Comparison of ENCODE assay signal across 1 cellular context in the genomic region with DNA sequence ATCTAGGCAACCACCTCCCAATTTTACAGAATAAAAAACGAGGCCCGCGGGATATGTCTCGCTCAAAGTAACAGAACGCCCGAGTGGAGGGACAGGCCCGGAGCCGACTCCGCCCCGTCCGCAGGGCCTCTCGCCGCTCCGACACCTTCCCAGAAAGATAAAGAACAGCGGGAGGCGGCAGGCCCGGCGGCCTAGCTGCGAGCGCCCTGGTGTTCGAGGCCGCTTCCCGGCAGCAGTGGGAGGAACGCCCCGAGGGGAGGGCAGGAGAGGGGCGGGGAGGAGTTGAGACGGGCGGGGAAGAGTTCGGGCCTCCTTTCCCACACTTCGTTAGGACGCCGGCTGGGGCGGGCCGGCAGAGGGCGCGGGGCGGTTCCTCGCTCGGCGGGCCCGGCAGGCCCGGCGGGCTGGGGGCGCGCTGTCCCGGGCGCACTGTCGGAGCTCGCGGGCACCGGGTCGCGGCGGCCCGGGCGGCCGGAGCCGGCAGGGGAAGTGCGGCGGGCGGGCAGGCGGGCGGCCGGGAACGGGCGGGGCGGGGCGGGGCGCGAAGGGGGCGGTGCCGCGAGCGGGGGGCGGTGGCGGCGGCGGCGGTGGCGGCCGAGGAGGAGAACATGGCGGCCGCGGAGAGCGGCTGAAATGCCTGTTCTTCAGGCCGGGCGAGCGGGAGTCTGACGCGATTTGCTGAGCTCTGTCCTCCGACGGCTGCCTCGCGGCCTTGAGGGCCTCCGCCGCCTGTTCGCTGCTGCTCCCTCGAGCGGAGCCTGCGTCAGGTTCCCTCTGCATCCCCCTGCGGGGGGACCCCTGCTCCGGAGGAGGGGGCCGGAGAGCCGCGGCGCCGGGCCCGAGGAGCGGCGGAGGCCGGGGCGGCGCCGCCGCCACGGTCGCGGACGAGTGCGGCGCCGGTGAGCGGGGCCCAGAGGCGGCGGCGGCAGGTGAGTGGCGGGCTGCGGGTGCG.
TF ChIP-seq lines count a peak whose summit lies in the region.

A gene (plus strand): TSS at position 581 of the 952 bp plus-strand sequence. CDS start 167,424 bp downstream, outside the sequence.

TF ChIP-seq in HepG2, 621 proteins besides CTCF, POLR2A, EP300 and RAD21 (continued from another document and continues in another):
- TF ChIP-seq, protein P1, sequence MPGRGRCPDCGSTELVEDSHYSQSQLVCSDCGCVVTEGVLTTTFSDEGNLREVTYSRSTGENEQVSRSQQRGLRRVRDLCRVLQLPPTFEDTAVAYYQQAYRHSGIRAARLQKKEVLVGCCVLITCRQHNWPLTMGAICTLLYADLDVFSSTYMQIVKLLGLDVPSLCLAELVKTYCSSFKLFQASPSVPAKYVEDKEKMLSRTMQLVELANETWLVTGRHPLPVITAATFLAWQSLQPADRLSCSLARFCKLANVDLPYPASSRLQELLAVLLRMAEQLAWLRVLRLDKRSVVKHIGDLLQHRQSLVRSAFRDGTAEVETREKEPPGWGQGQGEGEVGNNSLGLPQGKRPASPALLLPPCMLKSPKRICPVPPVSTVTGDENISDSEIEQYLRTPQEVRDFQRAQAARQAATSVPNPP (CRISPR knock-in tag; IDR thresholded peaks at IDR 0.05), result no peak
- no peak for TF ChIP-seq ZNF251 (CRISPR knock-in tag; IDR thresholded peaks at IDR 0.05)
- no peak for TF ChIP-seq ZBTB8A (CRISPR knock-in tag; IDR thresholded peaks at IDR 0.05; ENCODE audit: borderline replicate concordance, low read depth)
- TF ChIP-seq ZNF296 (CRISPR knock-in tag; conservative IDR thresholded peaks at IDR 0.05), result no peak
- TF ChIP-seq, protein P2, sequence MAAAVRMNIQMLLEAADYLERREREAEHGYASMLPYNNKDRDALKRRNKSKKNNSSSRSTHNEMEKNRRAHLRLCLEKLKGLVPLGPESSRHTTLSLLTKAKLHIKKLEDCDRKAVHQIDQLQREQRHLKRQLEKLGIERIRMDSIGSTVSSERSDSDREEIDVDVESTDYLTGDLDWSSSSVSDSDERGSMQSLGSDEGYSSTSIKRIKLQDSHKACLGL (CRISPR knock-in tag; IDR thresholded peaks at IDR 0.05), result no peak; the same call in 1 of the 2 replicates
- TF ChIP-seq, protein P3, sequence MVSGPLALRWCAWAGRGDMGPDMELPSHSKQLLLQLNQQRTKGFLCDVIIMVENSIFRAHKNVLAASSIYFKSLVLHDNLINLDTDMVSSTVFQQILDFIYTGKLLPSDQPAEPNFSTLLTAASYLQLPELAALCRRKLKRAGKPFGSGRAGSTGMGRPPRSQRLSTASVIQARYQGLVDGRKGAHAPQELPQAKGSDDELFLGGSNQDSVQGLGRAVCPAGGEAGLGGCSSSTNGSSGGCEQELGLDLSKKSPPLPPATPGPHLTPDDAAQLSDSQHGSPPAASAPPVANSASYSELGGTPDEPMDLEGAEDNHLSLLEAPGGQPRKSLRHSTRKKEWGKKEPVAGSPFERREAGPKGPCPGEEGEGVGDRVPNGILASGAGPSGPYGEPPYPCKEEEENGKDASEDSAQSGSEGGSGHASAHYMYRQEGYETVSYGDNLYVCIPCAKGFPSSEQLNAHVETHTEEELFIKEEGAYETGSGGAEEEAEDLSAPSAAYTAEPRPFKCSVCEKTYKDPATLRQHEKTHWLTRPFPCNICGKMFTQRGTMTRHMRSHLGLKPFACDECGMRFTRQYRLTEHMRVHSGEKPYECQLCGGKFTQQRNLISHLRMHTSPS (CRISPR knock-in tag; IDR thresholded peaks at IDR 0.05; ENCODE audit: low read depth), result no peak
- no peak for TF ChIP-seq SNRNP70 (IDR thresholded peaks at IDR 0.05; ENCODE audit: low read depth, low read length)
- peak; percentile 77; the same call in 1 of the 2 replicates for TF ChIP-seq CCDC6 (CRISPR knock-in tag; IDR thresholded peaks at IDR 0.05)
- TF ChIP-seq, protein P4, sequence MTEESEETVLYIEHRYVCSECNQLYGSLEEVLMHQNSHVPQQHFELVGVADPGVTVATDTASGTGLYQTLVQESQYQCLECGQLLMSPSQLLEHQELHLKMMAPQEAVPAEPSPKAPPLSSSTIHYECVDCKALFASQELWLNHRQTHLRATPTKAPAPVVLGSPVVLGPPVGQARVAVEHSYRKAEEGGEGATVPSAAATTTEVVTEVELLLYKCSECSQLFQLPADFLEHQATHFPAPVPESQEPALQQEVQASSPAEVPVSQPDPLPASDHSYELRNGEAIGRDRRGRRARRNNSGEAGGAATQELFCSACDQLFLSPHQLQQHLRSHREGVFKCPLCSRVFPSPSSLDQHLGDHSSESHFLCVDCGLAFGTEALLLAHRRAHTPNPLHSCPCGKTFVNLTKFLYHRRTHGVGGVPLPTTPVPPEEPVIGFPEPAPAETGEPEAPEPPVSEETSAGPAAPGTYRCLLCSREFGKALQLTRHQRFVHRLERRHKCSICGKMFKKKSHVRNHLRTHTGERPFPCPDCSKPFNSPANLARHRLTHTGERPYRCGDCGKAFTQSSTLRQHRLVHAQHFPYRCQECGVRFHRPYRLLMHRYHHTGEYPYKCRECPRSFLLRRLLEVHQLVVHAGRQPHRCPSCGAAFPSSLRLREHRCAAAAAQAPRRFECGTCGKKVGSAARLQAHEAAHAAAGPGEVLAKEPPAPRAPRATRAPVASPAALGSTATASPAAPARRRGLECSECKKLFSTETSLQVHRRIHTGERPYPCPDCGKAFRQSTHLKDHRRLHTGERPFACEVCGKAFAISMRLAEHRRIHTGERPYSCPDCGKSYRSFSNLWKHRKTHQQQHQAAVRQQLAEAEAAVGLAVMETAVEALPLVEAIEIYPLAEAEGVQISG (CRISPR knock-in tag; IDR thresholded peaks at IDR 0.05), result peak; percentile 43
- TF ChIP-seq, protein P5, sequence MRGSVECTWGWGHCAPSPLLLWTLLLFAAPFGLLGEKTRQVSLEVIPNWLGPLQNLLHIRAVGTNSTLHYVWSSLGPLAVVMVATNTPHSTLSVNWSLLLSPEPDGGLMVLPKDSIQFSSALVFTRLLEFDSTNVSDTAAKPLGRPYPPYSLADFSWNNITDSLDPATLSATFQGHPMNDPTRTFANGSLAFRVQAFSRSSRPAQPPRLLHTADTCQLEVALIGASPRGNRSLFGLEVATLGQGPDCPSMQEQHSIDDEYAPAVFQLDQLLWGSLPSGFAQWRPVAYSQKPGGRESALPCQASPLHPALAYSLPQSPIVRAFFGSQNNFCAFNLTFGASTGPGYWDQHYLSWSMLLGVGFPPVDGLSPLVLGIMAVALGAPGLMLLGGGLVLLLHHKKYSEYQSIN (CRISPR knock-in tag; IDR thresholded peaks at IDR 0.05; ENCODE audit: borderline replicate concordance), result no peak
- TF ChIP-seq MBNL3 (CRISPR knock-in tag; conservative IDR thresholded peaks at IDR 0.05), result no peak
- TF ChIP-seq KMT2B (CRISPR knock-in tag; IDR thresholded peaks at IDR 0.05), result peak; percentile 53; the same call in 1 of the 2 replicates
- TF ChIP-seq NFKB2 (CRISPR knock-in tag; IDR thresholded peaks at IDR 0.05; ENCODE audit: borderline replicate concordance), result peak; percentile 36; the same call in 1 of the 2 replicates
- TF ChIP-seq SETDB1 (CRISPR knock-in tag; IDR thresholded peaks at IDR 0.05; ENCODE audit: borderline replicate concordance), result no peak
- no peak for TF ChIP-seq ZNF75D (CRISPR knock-in tag; IDR thresholded peaks at IDR 0.05; ENCODE audit: borderline replicate concordance)
- peak; percentile 22 for TF ChIP-seq CBX1 (IDR thresholded peaks at IDR 0.05; ENCODE audit: low read depth)
- TF ChIP-seq, protein P6, sequence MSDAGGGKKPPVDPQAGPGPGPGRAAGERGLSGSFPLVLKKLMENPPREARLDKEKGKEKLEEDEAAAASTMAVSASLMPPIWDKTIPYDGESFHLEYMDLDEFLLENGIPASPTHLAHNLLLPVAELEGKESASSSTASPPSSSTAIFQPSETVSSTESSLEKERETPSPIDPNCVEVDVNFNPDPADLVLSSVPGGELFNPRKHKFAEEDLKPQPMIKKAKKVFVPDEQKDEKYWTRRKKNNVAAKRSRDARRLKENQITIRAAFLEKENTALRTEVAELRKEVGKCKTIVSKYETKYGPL (CRISPR knock-in tag; IDR thresholded peaks at IDR 0.05), result no peak
- no peak for TF ChIP-seq ZNF496 (CRISPR knock-in tag; IDR thresholded peaks at IDR 0.05; ENCODE audit: insufficient replicate concordance)
- TF ChIP-seq, protein P7, sequence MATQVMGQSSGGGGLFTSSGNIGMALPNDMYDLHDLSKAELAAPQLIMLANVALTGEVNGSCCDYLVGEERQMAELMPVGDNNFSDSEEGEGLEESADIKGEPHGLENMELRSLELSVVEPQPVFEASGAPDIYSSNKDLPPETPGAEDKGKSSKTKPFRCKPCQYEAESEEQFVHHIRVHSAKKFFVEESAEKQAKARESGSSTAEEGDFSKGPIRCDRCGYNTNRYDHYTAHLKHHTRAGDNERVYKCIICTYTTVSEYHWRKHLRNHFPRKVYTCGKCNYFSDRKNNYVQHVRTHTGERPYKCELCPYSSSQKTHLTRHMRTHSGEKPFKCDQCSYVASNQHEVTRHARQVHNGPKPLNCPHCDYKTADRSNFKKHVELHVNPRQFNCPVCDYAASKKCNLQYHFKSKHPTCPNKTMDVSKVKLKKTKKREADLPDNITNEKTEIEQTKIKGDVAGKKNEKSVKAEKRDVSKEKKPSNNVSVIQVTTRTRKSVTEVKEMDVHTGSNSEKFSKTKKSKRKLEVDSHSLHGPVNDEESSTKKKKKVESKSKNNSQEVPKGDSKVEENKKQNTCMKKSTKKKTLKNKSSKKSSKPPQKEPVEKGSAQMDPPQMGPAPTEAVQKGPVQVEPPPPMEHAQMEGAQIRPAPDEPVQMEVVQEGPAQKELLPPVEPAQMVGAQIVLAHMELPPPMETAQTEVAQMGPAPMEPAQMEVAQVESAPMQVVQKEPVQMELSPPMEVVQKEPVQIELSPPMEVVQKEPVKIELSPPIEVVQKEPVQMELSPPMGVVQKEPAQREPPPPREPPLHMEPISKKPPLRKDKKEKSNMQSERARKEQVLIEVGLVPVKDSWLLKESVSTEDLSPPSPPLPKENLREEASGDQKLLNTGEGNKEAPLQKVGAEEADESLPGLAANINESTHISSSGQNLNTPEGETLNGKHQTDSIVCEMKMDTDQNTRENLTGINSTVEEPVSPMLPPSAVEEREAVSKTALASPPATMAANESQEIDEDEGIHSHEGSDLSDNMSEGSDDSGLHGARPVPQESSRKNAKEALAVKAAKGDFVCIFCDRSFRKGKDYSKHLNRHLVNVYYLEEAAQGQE (IDR thresholded peaks at IDR 0.05; ENCODE audit: borderline replicate concordance in 1 of 2, low read depth in 1 of 2, low read length in 2 of 2), result no peak
- no peak for TF ChIP-seq ZNF230 (CRISPR knock-in tag; IDR thresholded peaks at IDR 0.05)
- TF ChIP-seq, protein P8, sequence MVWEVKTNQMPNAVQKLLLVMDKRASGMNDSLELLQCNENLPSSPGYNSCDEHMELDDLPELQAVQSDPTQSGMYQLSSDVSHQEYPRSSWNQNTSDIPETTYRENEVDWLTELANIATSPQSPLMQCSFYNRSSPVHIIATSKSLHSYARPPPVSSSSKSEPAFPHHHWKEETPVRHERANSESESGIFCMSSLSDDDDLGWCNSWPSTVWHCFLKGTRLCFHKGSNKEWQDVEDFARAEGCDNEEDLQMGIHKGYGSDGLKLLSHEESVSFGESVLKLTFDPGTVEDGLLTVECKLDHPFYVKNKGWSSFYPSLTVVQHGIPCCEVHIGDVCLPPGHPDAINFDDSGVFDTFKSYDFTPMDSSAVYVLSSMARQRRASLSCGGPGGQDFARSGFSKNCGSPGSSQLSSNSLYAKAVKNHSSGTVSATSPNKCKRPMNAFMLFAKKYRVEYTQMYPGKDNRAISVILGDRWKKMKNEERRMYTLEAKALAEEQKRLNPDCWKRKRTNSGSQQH (CRISPR knock-in tag; IDR thresholded peaks at IDR 0.05; ENCODE audit: low read depth), result peak; percentile 47; the same call in 1 of the 2 replicates
- TF ChIP-seq, protein P9, sequence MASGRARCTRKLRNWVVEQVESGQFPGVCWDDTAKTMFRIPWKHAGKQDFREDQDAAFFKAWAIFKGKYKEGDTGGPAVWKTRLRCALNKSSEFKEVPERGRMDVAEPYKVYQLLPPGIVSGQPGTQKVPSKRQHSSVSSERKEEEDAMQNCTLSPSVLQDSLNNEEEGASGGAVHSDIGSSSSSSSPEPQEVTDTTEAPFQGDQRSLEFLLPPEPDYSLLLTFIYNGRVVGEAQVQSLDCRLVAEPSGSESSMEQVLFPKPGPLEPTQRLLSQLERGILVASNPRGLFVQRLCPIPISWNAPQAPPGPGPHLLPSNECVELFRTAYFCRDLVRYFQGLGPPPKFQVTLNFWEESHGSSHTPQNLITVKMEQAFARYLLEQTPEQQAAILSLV (CRISPR knock-in tag; IDR thresholded peaks at IDR 0.05; ENCODE audit: borderline replicate concordance), result no peak
- no peak for TF ChIP-seq ZNF510 (CRISPR knock-in tag; IDR thresholded peaks at IDR 0.05; ENCODE audit: low read depth)
- peak; percentile 33; the same call in 1 of the 2 replicates for TF ChIP-seq MED1 (CRISPR knock-in tag; IDR thresholded peaks at IDR 0.05)
- TF ChIP-seq CEBPB (IDR thresholded peaks at IDR 0.05; ENCODE audit: borderline replicate concordance, low read depth, low read length), result no peak
- no peak for TF ChIP-seq ZNF547 (CRISPR knock-in tag; IDR thresholded peaks at IDR 0.05)
- TF ChIP-seq, protein P10, sequence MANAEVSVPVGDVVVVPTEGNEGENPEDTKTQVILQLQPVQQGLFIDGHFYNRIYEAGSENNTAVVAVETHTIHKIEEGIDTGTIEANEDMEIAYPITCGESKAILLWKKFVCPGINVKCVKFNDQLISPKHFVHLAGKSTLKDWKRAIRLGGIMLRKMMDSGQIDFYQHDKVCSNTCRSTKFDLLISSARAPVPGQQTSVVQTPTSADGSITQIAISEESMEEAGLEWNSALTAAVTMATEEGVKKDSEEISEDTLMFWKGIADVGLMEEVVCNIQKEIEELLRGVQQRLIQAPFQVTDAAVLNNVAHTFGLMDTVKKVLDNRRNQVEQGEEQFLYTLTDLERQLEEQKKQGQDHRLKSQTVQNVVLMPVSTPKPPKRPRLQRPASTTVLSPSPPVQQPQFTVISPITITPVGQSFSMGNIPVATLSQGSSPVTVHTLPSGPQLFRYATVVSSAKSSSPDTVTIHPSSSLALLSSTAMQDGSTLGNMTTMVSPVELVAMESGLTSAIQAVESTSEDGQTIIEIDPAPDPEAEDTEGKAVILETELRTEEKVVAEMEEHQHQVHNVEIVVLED (CRISPR knock-in tag; IDR thresholded peaks at IDR 0.05; ENCODE audit: borderline replicate concordance), result no peak
- no peak for TF ChIP-seq EED (CRISPR knock-in tag; IDR thresholded peaks at IDR 0.05)
- no peak for TF ChIP-seq ZNF720 (CRISPR knock-in tag; IDR thresholded peaks at IDR 0.05)
- no peak for TF ChIP-seq SAFB2 (CRISPR knock-in tag; IDR thresholded peaks at IDR 0.05; ENCODE audit: borderline replicate concordance, low read depth)
- TF ChIP-seq ZNF766 (CRISPR knock-in tag; IDR thresholded peaks at IDR 0.05; ENCODE audit: borderline replicate concordance), result no peak
